1 cellular context compared by ENCODE assay signal in genomic region chr10:44976352-44977198, GRCh38.
TF ChIP-seq lines count a peak whose summit lies in the region.

No MANE protein-coding gene starts in this region.

TF ChIP-seq in HepG2, 621 proteins besides CTCF, POLR2A, EP300 and RAD21 (continued from another document and continues in another):
- TF ChIP-seq ZNF609 (CRISPR knock-in tag; IDR thresholded peaks at IDR 0.05; ENCODE audit: borderline replicate concordance) = no peak
- TF ChIP-seq ZNF550 (CRISPR knock-in tag; IDR thresholded peaks at IDR 0.05; ENCODE audit: borderline replicate concordance) = 0 out of 2 replicates have a peak, but pooled peaks have one; percentile 36
- TF ChIP-seq ZNF674 (CRISPR knock-in tag; IDR thresholded peaks at IDR 0.05; ENCODE audit: low read depth) = 0 out of 2 replicates have a peak, but pooled peaks have one; percentile 96
- no peak for TF ChIP-seq RNF2 (conservative IDR thresholded peaks at IDR 0.05; ENCODE audit: low read depth)
- no peak for TF ChIP-seq SKI (IDR thresholded peaks at IDR 0.05; ENCODE audit: partially characterized antibody)
- no peak for TF ChIP-seq ZNF660 (CRISPR knock-in tag; IDR thresholded peaks at IDR 0.05; ENCODE audit: borderline replicate concordance, low read depth)
- TF ChIP-seq ZNF780A (CRISPR knock-in tag; IDR thresholded peaks at IDR 0.05) = peak; percentile 70
- TF ChIP-seq ZSCAN12 (CRISPR knock-in tag; IDR thresholded peaks at IDR 0.05) = no peak; the same call in 1 of the 2 replicates
- no peak for TF ChIP-seq ZNF335 (CRISPR knock-in tag; IDR thresholded peaks at IDR 0.05)
- no peak for TF ChIP-seq FOXA3 (CRISPR knock-in tag; IDR thresholded peaks at IDR 0.05)
- TF ChIP-seq TEAD2 (CRISPR knock-in tag; IDR thresholded peaks at IDR 0.05) = 0 out of 2 replicates have a peak, but pooled peaks have one; percentile 8
- no peak for TF ChIP-seq SRSF4 (IDR thresholded peaks at IDR 0.05; ENCODE audit: low read depth, low read length, poor library complexity, severe bottlenecking)
- no peak for TF ChIP-seq PBX2 (CRISPR knock-in tag; IDR thresholded peaks at IDR 0.05)
- no peak for TF ChIP-seq ZNF775 (CRISPR knock-in tag; IDR thresholded peaks at IDR 0.05; ENCODE audit: borderline replicate concordance)
- no peak for TF ChIP-seq KAT2B (IDR thresholded peaks at IDR 0.05; ENCODE audit: borderline replicate concordance, low read depth, low read length)
- no peak for TF ChIP-seq ZNF776 (CRISPR knock-in tag; IDR thresholded peaks at IDR 0.05)
- TF ChIP-seq MED1 (CRISPR knock-in tag; IDR thresholded peaks at IDR 0.05) = peak; percentile 77
- TF ChIP-seq FUBP1 (CRISPR knock-in tag; IDR thresholded peaks at IDR 0.05; ENCODE audit: borderline replicate concordance) = peak; percentile 98; the same call in 1 of the 2 replicates
- TF ChIP-seq SIN3A (IDR thresholded peaks at IDR 0.05; ENCODE audit: borderline replicate concordance, low read depth, low read length) = peak; percentile 27; the same call in 1 of the 2 replicates
- TF ChIP-seq ZMYM2 (CRISPR knock-in tag; IDR thresholded peaks at IDR 0.05) = no peak
- TF ChIP-seq ZNF589 (CRISPR knock-in tag; conservative IDR thresholded peaks at IDR 0.05) = 0 out of 2 replicates have a peak, but pooled peaks have one; percentile 56
- no peak for TF ChIP-seq ZNF180 (CRISPR knock-in tag; IDR thresholded peaks at IDR 0.05; ENCODE audit: borderline replicate concordance, low read depth)
- TF ChIP-seq CHCHD3 (CRISPR knock-in tag; IDR thresholded peaks at IDR 0.05) = peak; percentile 76; the same call in 1 of the 2 replicates
- TF ChIP-seq KDM1A (CRISPR knock-in tag; IDR thresholded peaks at IDR 0.05) = no peak
- no peak for TF ChIP-seq RNF219 (CRISPR knock-in tag; IDR thresholded peaks at IDR 0.05)
- TF ChIP-seq ZSCAN30 (CRISPR knock-in tag; IDR thresholded peaks at IDR 0.05) = no peak
- TF ChIP-seq HNF4G (IDR thresholded peaks at IDR 0.05; ENCODE audit: borderline replicate concordance, low read depth, low read length) = no peak
- peak; percentile 21; the same call in 1 of the 2 replicates for TF ChIP-seq HNF4G (CRISPR knock-in tag; IDR thresholded peaks at IDR 0.05; ENCODE audit: borderline replicate concordance, low read depth)
- no peak for TF ChIP-seq ZBTB1 (CRISPR knock-in tag; IDR thresholded peaks at IDR 0.05; ENCODE audit: borderline replicate concordance)
- TF ChIP-seq ZNF616 (CRISPR knock-in tag; IDR thresholded peaks at IDR 0.05; ENCODE audit: low read depth) = 0 out of 2 replicates have a peak, but pooled peaks have one; percentile 2
- TF ChIP-seq AKNA (CRISPR knock-in tag; IDR thresholded peaks at IDR 0.05; ENCODE audit: borderline replicate concordance) = no peak; the same call in 1 of the 2 replicates
- no peak for TF ChIP-seq ZNF296 (CRISPR knock-in tag; conservative IDR thresholded peaks at IDR 0.05)
- TF ChIP-seq SRY (CRISPR knock-in tag; IDR thresholded peaks at IDR 0.05) = no peak; the same call in 1 of the 2 replicates
- TF ChIP-seq ZNF710 (CRISPR knock-in tag; IDR thresholded peaks at IDR 0.05; ENCODE audit: borderline replicate concordance) = no peak
- no peak for TF ChIP-seq U2AF2 (IDR thresholded peaks at IDR 0.05; ENCODE audit: low read depth, low read length)
- TF ChIP-seq ATF7 (IDR thresholded peaks at IDR 0.05) = no peak
- TF ChIP-seq ATF7 (CRISPR knock-in tag; IDR thresholded peaks at IDR 0.05) = no peak
- peak; percentile 82; the same call in 1 of the 2 replicates for TF ChIP-seq EED (CRISPR knock-in tag; IDR thresholded peaks at IDR 0.05)
- no peak for TF ChIP-seq ZKSCAN1 (IDR thresholded peaks at IDR 0.05; ENCODE audit: low read length)
- no peak for TF ChIP-seq ISL2 (CRISPR knock-in tag; IDR thresholded peaks at IDR 0.05)
- no peak for TF ChIP-seq SMARCE1 (IDR thresholded peaks at IDR 0.05; ENCODE audit: borderline replicate concordance)
- TF ChIP-seq ZNF543 (CRISPR knock-in tag; IDR thresholded peaks at IDR 0.05) = no peak
- no peak for TF ChIP-seq MAX (IDR thresholded peaks at IDR 0.05)
- no peak for TF ChIP-seq PTBP1 (IDR thresholded peaks at IDR 0.05; ENCODE audit: low read depth, low read length, poor library complexity, severe bottlenecking)
- no peak for TF ChIP-seq PLSCR1 (CRISPR knock-in tag; IDR thresholded peaks at IDR 0.05; ENCODE audit: borderline replicate concordance)
- peak; percentile 91 for TF ChIP-seq ZNF326 (CRISPR knock-in tag; IDR thresholded peaks at IDR 0.05; ENCODE audit: borderline replicate concordance)
- TF ChIP-seq DDIT3 (CRISPR knock-in tag; IDR thresholded peaks at IDR 0.05) = no peak
- TF ChIP-seq GLI4 (CRISPR knock-in tag; IDR thresholded peaks at IDR 0.05; ENCODE audit: borderline replicate concordance) = no peak
- peak; percentile 24; the same call in 1 of the 2 replicates for TF ChIP-seq PPARG (CRISPR knock-in tag; conservative IDR thresholded peaks at IDR 0.05)
